Comparison of ENCODE assay signal across 12 cellular contexts in genomic region chr4:21454831-21455230, GRCh38.
A peak's percentile ranks its signal among the peaks of the same experiment; 100 is the strongest.
DNase-seq lines count a peak whose midpoint lies in the region.
"Had no signal": no experiment of that assay in that cellular context is flagged by ENCODE, and none has a peak within 500 bp of the region (broad histone marks: within the 10 kb centered on the region; RNA-seq: fewer than 3 reads in every experiment).

No MANE protein-coding gene starts in this region.

- in situ Hi-C loops in G401 (cut with HindIII; ENCODE audit: low sequenced_read_pairs) = no loop called here

- DNase-seq in G401 (ENCODE audit: low spot score) = peak; percentile 82
- DNase-seq in cerebellar cortex (ENCODE audit: low spot score) = peak; percentile 77
- DNase-seq in cerebellum (ENCODE audit: low spot score) = peak; percentile 22
- no peak for DNase-seq in NCI-H1417 (lab: John Stamatoyannopoulos, UW)
- DNase-seq in NCI-H774 (lab: John Stamatoyannopoulos, UW) = no peak
- DNase-seq: AML-193; Caco-2; Calu3; CD4-positive, alpha-beta T cell; CD8-positive, alpha-beta T cell; DMS79 treated with DMSO at 0.1 percent for 48 hours; GDM1 had no signal

Comparison
In these comparisons a context has a peak if more than half of its experiments do, and no peak if none do; other contexts are left out.
1. DNase-seq: peak in G401 (single experiment), cerebellar cortex (single experiment) and cerebellum (single experiment); none in NCI-H1417 (0 of 3) and NCI-H774 (single experiment).